ENCODE assay signal across 9 cellular contexts in genomic region chr13:74129500-74130144, GRCh38. TPM values are rescaled to one million over a fixed set of nuclear protein-coding genes. Genes with fewer than 3 reads are reported as not detected.
DNase-seq lines count a peak whose midpoint lies in the region; ATAC-seq and TF ChIP-seq lines count a peak whose summit lies in the region.
"Had no signal": no experiment of that assay in that cellular context is flagged by ENCODE, and none has a peak within 500 bp of the region (broad histone marks: within the 10 kb centered on the region; RNA-seq: fewer than 3 reads in every experiment).

No MANE protein-coding gene starts in this region.

- intact Hi-C loops in activated CD4-positive, alpha-beta T cell treated with anti-CD3 and anti-CD28 coated beads for 36 hours (cut with DNase I, micrococcal nuclease), result loop anchor here (2.0 to 5.0 kb wide), 8 partner anchors 39 to 1408 kb away; partner anchors contain the start of genes BORA (in 1 of the 2), COMMD6 (in 1 of the 2) and MZT1 (in 1 of the 2)

- H3K27me3 Mint-ChIP-seq in activated CD4-positive, alpha-beta T cell treated with anti-CD3 and anti-CD28 coated beads for 36 hours, result no peaks in the 10 kb centered on the region
- no peaks in the 10 kb centered on the region for H3K27me3 Mint-ChIP-seq in T-helper 1 cell treated with Interleukin-12 subunit alpha and Interleukin-12 subunit beta and Interleukin-4 antibody, amounts not matched to agents 30 μg/mL and 1 μg/mL, for 36 hours (ENCODE audit: low read depth)

- peak; percentile 51 for DNase-seq in activated CD4-positive, alpha-beta T cell treated with anti-CD3 and anti-CD28 coated beads for 36 hours
- no peak for DNase-seq in activated CD4-positive, alpha-beta T cell treated with anti-CD3 and anti-CD28 coated beads for 48 hours
- peak; percentile 4 for DNase-seq in effector CD4-positive, alpha-beta T cell
- DNase-seq in stimulated activated CD8-positive, alpha-beta memory T cell treated with anti-CD3 and anti-CD28 coated beads, Interleukin-4, amount 100 ng/mL, for 48 hours, result peak; percentile 45
- no peak for DNase-seq in effector CD8-positive, alpha-beta T cell (lab: John Stamatoyannopoulos, UW)
- DNase-seq: stimulated activated CD4-positive, alpha-beta T cell treated with anti-CD3 and anti-CD28 coated beads, Interleukin-4, amount 100 ng/mL, for 1 hour had no signal

- CTCF ChIA-PET in activated CD4-positive, alpha-beta T cell treated with anti-CD3 and anti-CD28 coated beads for 36 hours (lab: Charles Lee), result interaction anchor here (1.1 kb wide), 1 partner anchor 8 kb away, joined by 3 read pairs; no protein-coding TSS in a partner anchor

- no peaks in the 10 kb centered on the region for H3K9me3 Mint-ChIP-seq in activated CD4-positive, alpha-beta T cell treated with anti-CD3 and anti-CD28 coated beads for 36 hours (ENCODE audit: low read depth)
- H3K9me3 Mint-ChIP-seq in T-helper 1 cell treated with Interleukin-12 subunit alpha and Interleukin-12 subunit beta and Interleukin-4 antibody, amounts not matched to agents 30 μg/mL and 1 μg/mL, for 36 hours, result no peaks in the 10 kb centered on the region

- H3K4me1 Mint-ChIP-seq in activated CD4-positive, alpha-beta T cell treated with anti-CD3 and anti-CD28 coated beads for 36 hours, result peaks cover 61% of the 10 kb centered on the region
- H3K4me1 Mint-ChIP-seq in T-helper 1 cell treated with Interleukin-12 subunit alpha and Interleukin-12 subunit beta and Interleukin-4 antibody, amounts not matched to agents 30 μg/mL and 1 μg/mL, for 36 hours (ENCODE audit: low read depth), result peaks cover 33% of the 10 kb centered on the region

- no peak for ATAC-seq in activated CD4-positive, alpha-beta T cell treated with anti-CD3 and anti-CD28 coated beads for 36 hours
- ATAC-seq in SK-N-SH treated with all-trans-retinoic acid at 6 μM for 48 hours (no peak), GM21825 (IDR thresholded peaks at IDR 0.05; ENCODE audit: unreplicated experiment) (no peak)

- H3K36me3 Mint-ChIP-seq in activated CD4-positive, alpha-beta T cell treated with anti-CD3 and anti-CD28 coated beads for 36 hours (ENCODE audit: low read depth), result no peaks in the 10 kb centered on the region
- H3K36me3 Mint-ChIP-seq in T-helper 1 cell treated with Interleukin-12 subunit alpha and Interleukin-12 subunit beta and Interleukin-4 antibody, amounts not matched to agents 30 μg/mL and 1 μg/mL, for 36 hours (ENCODE audit: low read depth), result no peaks in the 10 kb centered on the region

- POLR2A ChIA-PET in activated CD4-positive, alpha-beta T cell treated with anti-CD3 and anti-CD28 coated beads for 36 hours (lab: Charles Lee), result interaction anchor here (0.6 kb wide), 2 partner anchors 14 to 43 kb away, joined by 3 to 4 read pairs; no protein-coding TSS in a partner anchor

- peak overlapping the region; percentile 80 for H3K27ac Mint-ChIP-seq in activated CD4-positive, alpha-beta T cell treated with anti-CD3 and anti-CD28 coated beads for 36 hours
- peak overlapping the region; percentile 62 for H3K27ac Mint-ChIP-seq in T-helper 1 cell treated with Interleukin-12 subunit alpha and Interleukin-12 subunit beta and Interleukin-4 antibody, amounts not matched to agents 30 μg/mL and 1 μg/mL, for 36 hours

- peak overlapping the region; percentile 28 for H3K4me3 Mint-ChIP-seq in activated CD4-positive, alpha-beta T cell treated with anti-CD3 and anti-CD28 coated beads for 36 hours
- H3K4me3 Mint-ChIP-seq in T-helper 1 cell treated with Interleukin-12 subunit alpha and Interleukin-12 subunit beta and Interleukin-4 antibody, amounts not matched to agents 30 μg/mL and 1 μg/mL, for 36 hours, result peak overlapping the region; percentile 42

TF ChIP-seq in SK-N-SH treated with all-trans-retinoic acid at 6 μM for 48 hours, 23 proteins besides CTCF, POLR2A, EP300 and RAD21:
- no peak for TF ChIP-seq BACH2 (CRISPR knock-in tag; IDR thresholded peaks at IDR 0.05; ENCODE audit: borderline replicate concordance)
- TF ChIP-seq CSDC2 (CRISPR knock-in tag; IDR thresholded peaks at IDR 0.05), result no peak
- no peak for TF ChIP-seq RARB (CRISPR knock-in tag; IDR thresholded peaks at IDR 0.05)
- no peak for TF ChIP-seq ISL1 (CRISPR knock-in tag; IDR thresholded peaks at IDR 0.05)
- TF ChIP-seq SNAI2 (CRISPR knock-in tag; IDR thresholded peaks at IDR 0.05), result no peak
- TF ChIP-seq TCF4 (CRISPR knock-in tag; IDR thresholded peaks at IDR 0.05; ENCODE audit: borderline replicate concordance), result no peak
- TF ChIP-seq ARNTL (CRISPR knock-in tag; IDR thresholded peaks at IDR 0.05; ENCODE audit: borderline replicate concordance, low read depth), result no peak
- no peak for TF ChIP-seq TOX (CRISPR knock-in tag; IDR thresholded peaks at IDR 0.05; ENCODE audit: borderline replicate concordance)
- no peak for TF ChIP-seq OSR1 (CRISPR knock-in tag; IDR thresholded peaks at IDR 0.05)
- no peak for TF ChIP-seq GLIS3 (CRISPR knock-in tag; IDR thresholded peaks at IDR 0.05)
- no peak for TF ChIP-seq ZFP30 (CRISPR knock-in tag; IDR thresholded peaks at IDR 0.05)

RNA-seq across cellular contexts. Expression of gene KLF12, which starts 4.6 kb away (rescaled TPM):
- 10 to 100 TPM; 20.1 to 29.2 TPM for total RNA-seq in activated CD4-positive, alpha-beta T cell treated with anti-CD3 and anti-CD28 coated beads for 36 hours

Comparison
In these comparisons a context has a peak if more than half of its experiments do, and no peak if none do; other contexts are left out.
1. DNase-seq: peak in activated CD4-positive, alpha-beta T cell treated with anti-CD3 and anti-CD28 coated beads for 36 hours (single experiment), effector CD4-positive, alpha-beta T cell (single experiment) and stimulated activated CD8-positive, alpha-beta memory T cell treated with anti-CD3 and anti-CD28 coated beads, Interleukin-4, amount 100 ng/mL, for 48 hours (single experiment); none in activated CD4-positive, alpha-beta T cell treated with anti-CD3 and anti-CD28 coated beads for 48 hours (single experiment) and effector CD8-positive, alpha-beta T cell (single experiment).